Comparison of ENCODE assay signal across 19 cellular contexts in genomic region chr10:103814626-103815370, GRCh38. TPM values are rescaled to one million over a fixed set of nuclear protein-coding genes. Genes with fewer than 3 reads are reported as not detected.
DNase-seq lines count a peak whose midpoint lies in the region; ATAC-seq and TF ChIP-seq lines count a peak whose summit lies in the region.
"Had no signal": no experiment of that assay in that cellular context is flagged by ENCODE, and none has a peak within 500 bp of the region (broad histone marks: within the 10 kb centered on the region; RNA-seq: fewer than 3 reads in every experiment).

No MANE protein-coding gene starts in this region.

- TF ChIP-seq EP300 in SK-N-SH (IDR thresholded peaks at IDR 0.05; ENCODE audit: borderline replicate concordance in 1 of 2, low read depth in 1 of 2, low read length in 1 of 2): no peak

- POLR2A ChIA-PET in WTC11 (lab: Charles Lee) (no interaction called here), SK-N-SH (lab: Yijun Ruan, JAX) (interaction anchor here (0.9 kb wide), 1 partner anchor 82 kb away, joined by 3 read pairs; no protein-coding TSS in a partner anchor)

- H4K20me1 ChIP-seq in smooth muscle cell (ENCODE audit: low read depth) (peaks cover 100% of the 10 kb centered on the region), SK-N-SH (ENCODE audit: insufficient read depth) (0 out of 2 replicates have a peak, but pooled peaks cover 9% of the 10 kb centered on the region)

- 48% methylated on average over 4 of the region's 4 CpGs for WGBS in smooth muscle cell (ENCODE audit: low lambda C conversion rate)
- WGBS in SK-N-SH (ENCODE audit: low lambda C conversion rate): 94% methylated on average over 4 of the region's 4 CpGs

- peak overlapping the region; percentile 52 for H3K4me2 ChIP-seq in smooth muscle cell
- H3K4me2 ChIP-seq in SK-N-SH: no peak overlapping the region

- H3K79me2 ChIP-seq in smooth muscle cell (ENCODE audit: low read depth) (peaks cover 80% of the 10 kb centered on the region), SK-N-SH (ENCODE audit: insufficient read depth) (no peaks in the 10 kb centered on the region)

- H3K9me3 ChIP-seq in smooth muscle cell (replicated peaks; ENCODE audit: low read depth) (no peaks in the 10 kb centered on the region), SK-N-SH (no peaks in the 10 kb centered on the region)
- H3K9me3 ChIP-seq: prostate gland had no signal

- H3K36me3 ChIP-seq in smooth muscle cell (ENCODE audit: low read depth) (no peaks in the 10 kb centered on the region), SK-N-SH (replicated peaks in 1 of 2; ENCODE audit: control insufficient read depth in 1 of 2, insufficient read depth in 2 of 2, low read length in 1 of 2) (no peaks in the 10 kb centered on the region)
- H3K36me3 ChIP-seq: prostate gland had no signal

- no peak overlapping the region for H3K4me3 ChIP-seq in smooth muscle cell
- H3K4me3 ChIP-seq in SK-N-SH (ENCODE audit: low read depth in 2 of 2, low read length in 1 of 2): no peak overlapping the region
- H3K4me3 ChIP-seq: prostate gland had no signal

- no peaks in the 10 kb centered on the region for H3K9me2 ChIP-seq in SK-N-SH

- intact Hi-C loops in left colon (cut with DNase I, micrococcal nuclease): no loop called here

- peaks cover 19% of the 10 kb centered on the region for H3K4me1 ChIP-seq in smooth muscle cell (ENCODE audit: low read depth)
- peaks cover under 1 to 28% of the 10 kb centered on the region in 2 experiments; a peak in 1 of 4 replicates for H3K4me1 ChIP-seq in SK-N-SH (ENCODE audit: control insufficient read depth in 1 of 2, insufficient read depth in 2 of 2, low read depth in 1 of 2, low read length in 1 of 2)

- no peak for ATAC-seq in WTC11
- peak; percentile 64 for ATAC-seq in left colon
- ATAC-seq: left ventricle myocardium superior; naive thymus-derived CD4-positive, alpha-beta T cell had no signal

- H3K27ac Mint-ChIP-seq in WTC11 (peak overlapping the region; percentile 15; the same call in 1 of the 2 replicates), endothelial cell (ENCODE audit: unreplicated experiment) (no peak overlapping the region)
- H3K27ac Mint-ChIP-seq: activated naive CD8-positive, alpha-beta T cell; activated T-cell treated with anti-CD3 and anti-CD28 coated beads, Interleukin-2, amount 50 U/mL, for 24 hours; naive thymus-derived CD4-positive, alpha-beta T cell had no signal

- CTCF ChIA-PET in WTC11 (lab: Charles Lee) (interaction anchor here (0.8 to 2.0 kb wide), 8 partner anchors 13 to 222 kb away, joined by 3 to 7 read pairs (median 5); no protein-coding TSS in a partner anchor), SK-N-SH (lab: Yijun Ruan, JAX) (interaction anchor here (1.0 kb wide), 3 partner anchors 8 to 124 kb away, joined by 3 read pairs; no protein-coding TSS in a partner anchor)

- H3K9ac ChIP-seq in smooth muscle cell (ENCODE audit: low read depth) (no peak overlapping the region), SK-N-SH (no peak overlapping the region)

- H3K36me3 Mint-ChIP-seq in WTC11: no peaks in the 10 kb centered on the region
- peaks cover 14% of the 10 kb centered on the region for H3K36me3 Mint-ChIP-seq in endothelial cell (ENCODE audit: low read depth, unreplicated experiment)
- H3K36me3 Mint-ChIP-seq: activated naive CD8-positive, alpha-beta T cell; naive thymus-derived CD4-positive, alpha-beta T cell had no signal

- H3K27me3 ChIP-seq in smooth muscle cell (ENCODE audit: low read depth) (no peaks in the 10 kb centered on the region), SK-N-SH (ENCODE audit: insufficient read depth) (no peaks in the 10 kb centered on the region)

- TF ChIP-seq CTCF in WTC11 (IDR thresholded peaks at IDR 0.05) (no peak), smooth muscle cell (IDR thresholded peaks at IDR 0.05; ENCODE audit: borderline replicate concordance, insufficient read depth, poor library complexity, severe bottlenecking) (no peak), endothelial cell (IDR thresholded peaks at IDR 0.05; ENCODE audit: unreplicated experiment) (no peak), SK-N-SH (IDR thresholded peaks at IDR 0.05) (no peak), GM10266 (IDR thresholded peaks at IDR 0.05; ENCODE audit: control insufficient read depth, insufficient read depth, low read depth, missing control alignments) (no peak)

- peaks cover 6% of the 10 kb centered on the region for H3F3A ChIP-seq in smooth muscle cell (ENCODE audit: low read depth)
- no peaks in the 10 kb centered on the region for H3F3A ChIP-seq in SK-N-SH (replicated peaks; ENCODE audit: insufficient read depth)

- H3K27ac ChIP-seq in smooth muscle cell (ENCODE audit: low read depth) (peak overlapping the region; percentile 39), SK-N-SH (ENCODE audit: low read depth in 2 of 2, low read length in 1 of 2) (no peak overlapping the region)

- no peak overlapping the region for H3K4me3 Mint-ChIP-seq in WTC11
- no peak overlapping the region for H3K4me3 Mint-ChIP-seq in endothelial cell (ENCODE audit: unreplicated experiment)
- H3K4me3 Mint-ChIP-seq: activated naive CD8-positive, alpha-beta T cell; activated T-cell treated with anti-CD3 and anti-CD28 coated beads, Interleukin-2, amount 50 U/mL, for 24 hours; naive thymus-derived CD4-positive, alpha-beta T cell had no signal

- H3K4me1 Mint-ChIP-seq in WTC11: peaks cover 13% of the 10 kb centered on the region
- peaks cover 52% of the 10 kb centered on the region for H3K4me1 Mint-ChIP-seq in endothelial cell (ENCODE audit: unreplicated experiment)

- DNase-seq in EL (peak; percentile 10), WTC11 (ENCODE audit: low spot score) (no peak), left colon (peak; percentile 37 to 73), smooth muscle cell (lab: John Stamatoyannopoulos, UW; ENCODE audit: unreplicated experiment) (no peak), endothelial cell (ENCODE audit: low spot score) (no peak), SK-N-SH (no peak), iPS-NIHi11 (ENCODE audit: low spot score) (no peak), GM10266 (ENCODE audit: extremely low spot score) (no peak)
- DNase-seq: activated CD4-positive, alpha-beta T cell treated with anti-CD3 and anti-CD28 coated beads, Interleukin-2, amount 50 U/mL, for 4 hours; activated T-cell treated with anti-CD3 and anti-CD28 coated beads, Interleukin-2, amount 50 U/mL, for 24 hours; effector memory CD4-positive, alpha-beta T cell; MM.1S; naive thymus-derived CD4-positive, alpha-beta T cell; NCI-H2081; NCI-H774; SW 1271 had no signal

- H3K9me3 Mint-ChIP-seq in WTC11 (no peaks in the 10 kb centered on the region), endothelial cell (ENCODE audit: unreplicated experiment) (no peaks in the 10 kb centered on the region)
- H3K9me3 Mint-ChIP-seq: activated T-cell treated with anti-CD3 and anti-CD28 coated beads, Interleukin-2, amount 50 U/mL, for 24 hours; naive thymus-derived CD4-positive, alpha-beta T cell had no signal

- no peak for TF ChIP-seq RAD21 in SK-N-SH (IDR thresholded peaks at IDR 0.05; ENCODE audit: low read length)

- H3K27me3 Mint-ChIP-seq in WTC11 (ENCODE audit: low read depth) (no peaks in the 10 kb centered on the region; the same call in 1 of the 2 replicates), endothelial cell (ENCODE audit: unreplicated experiment) (peaks cover 4% of the 10 kb centered on the region)

- H2AFZ ChIP-seq in smooth muscle cell (ENCODE audit: low read depth) (no peak overlapping the region), SK-N-SH (ENCODE audit: low read depth) (no peak overlapping the region)

TF ChIP-seq in WTC11, 78 proteins besides CTCF, POLR2A, EP300 and RAD21:
- TF ChIP-seq E2F1 (CRISPR knock-in tag; IDR thresholded peaks at IDR 0.05): no peak
- TF ChIP-seq, protein P1, sequence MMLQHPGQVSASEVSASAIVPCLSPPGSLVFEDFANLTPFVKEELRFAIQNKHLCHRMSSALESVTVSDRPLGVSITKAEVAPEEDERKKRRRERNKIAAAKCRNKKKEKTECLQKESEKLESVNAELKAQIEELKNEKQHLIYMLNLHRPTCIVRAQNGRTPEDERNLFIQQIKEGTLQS (CRISPR knock-in tag; conservative IDR thresholded peaks at IDR 0.05): no peak
TF ChIP-seq in WTC11: peak in this region for 0.

TF ChIP-seq in SK-N-SH, 30 proteins besides CTCF, POLR2A, EP300 and RAD21 (continues in another document):
- TF ChIP-seq GABPA (IDR thresholded peaks at IDR 0.05; ENCODE audit: low read depth) (no peak), TEAD4 (IDR thresholded peaks at IDR 0.05; ENCODE audit: borderline replicate concordance, insufficient read depth) (no peak), ZBTB33 (IDR thresholded peaks at IDR 0.05; ENCODE audit: borderline replicate concordance, low read depth) (no peak), RFX5 (IDR thresholded peaks at IDR 0.05; ENCODE audit: low read length) (no peak)
- TF ChIP-seq, protein P2, sequence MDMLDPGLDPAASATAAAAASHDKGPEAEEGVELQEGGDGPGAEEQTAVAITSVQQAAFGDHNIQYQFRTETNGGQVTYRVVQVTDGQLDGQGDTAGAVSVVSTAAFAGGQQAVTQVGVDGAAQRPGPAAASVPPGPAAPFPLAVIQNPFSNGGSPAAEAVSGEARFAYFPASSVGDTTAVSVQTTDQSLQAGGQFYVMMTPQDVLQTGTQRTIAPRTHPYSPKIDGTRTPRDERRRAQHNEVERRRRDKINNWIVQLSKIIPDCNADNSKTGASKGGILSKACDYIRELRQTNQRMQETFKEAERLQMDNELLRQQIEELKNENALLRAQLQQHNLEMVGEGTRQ (IDR thresholded peaks at IDR 0.05; ENCODE audit: borderline replicate concordance, low read depth, low read length): no peak

RNA-seq across cellular contexts. Expression of gene SH3PXD2A, which starts 40.6 kb away (rescaled TPM):
- total RNA-seq in WTC11 (2021) (15.7 to 17.9 TPM (median 17.4 TPM) in 3 replicates), left colon (10 to 100 TPM; 48.5 to 49.4 TPM), smooth muscle cell (37.6 and 37.9 TPM in 2 replicates), endothelial cell (ENCODE audit: unreplicated experiment) (59.9 TPM)
- polyA plus RNA-seq in smooth muscle cell (30.1 and 33.4 TPM in 2 replicates), SK-N-SH (2012; rRNA removed) (2.1 and 2.5 TPM in 2 replicates)
- polyA plus RNA-seq in SK-N-SH (2012; cell fraction: cytosol; rRNA removed): 1.7 and 2.5 TPM in 2 replicates
- polyA plus RNA-seq in SK-N-SH (2012; cell fraction: nucleus; rRNA removed): 5.5 and 5.7 TPM in 2 replicates

Comparison
In these comparisons a context has a peak if more than half of its experiments do, and no peak if none do; other contexts are left out.
1. DNase-seq: peak in EL (single experiment) and left colon (2 of 2); none in WTC11 (single experiment), smooth muscle cell (single experiment), endothelial cell (single experiment), SK-N-SH (single experiment), iPS-NIHi11 (single experiment) and GM10266 (single experiment).